ENCODE assay signal across 17 cellular contexts in genomic region chr5:96036301-96036700, GRCh38.
DNase-seq lines count a peak whose midpoint lies in the region; ATAC-seq and TF ChIP-seq lines count a peak whose summit lies in the region.
"Had no signal": no experiment of that assay in that cellular context is flagged by ENCODE, and none has a peak within 500 bp of the region (broad histone marks: within the 10 kb centered on the region; RNA-seq: fewer than 3 reads in every experiment).

No MANE protein-coding gene starts in this region.

- POLR2A ChIA-PET in naive thymus-derived CD4-positive, alpha-beta T cell (lab: Charles Lee): no interaction called here

- CTCF ChIA-PET in naive thymus-derived CD4-positive, alpha-beta T cell (lab: Charles Lee): no interaction called here

- H3K36me3 ChIP-seq in MG63 (no peaks in the 10 kb centered on the region), RWPE2 (ENCODE audit: low read depth) (no peaks in the 10 kb centered on the region), hepatocyte (replicated peaks; ENCODE audit: insufficient read depth, low read depth) (no peaks in the 10 kb centered on the region)
- no peaks in the 10 kb centered on the region for H3K36me3 ChIP-seq in naive thymus-derived CD4-positive, alpha-beta T cell (ENCODE audit: control insufficient read depth in 2 of 3, insufficient read depth in 3 of 3, low read length in 3 of 3)
- H3K36me3 ChIP-seq: Peyer's patch had no signal

- H3K4me3 ChIP-seq in MG63 (no peak overlapping the region), RWPE2 (ENCODE audit: severe bottlenecking) (no peak overlapping the region), hepatocyte (no peak overlapping the region)
- no peak overlapping the region for H3K4me3 ChIP-seq in naive thymus-derived CD4-positive, alpha-beta T cell (ENCODE audit: low read length)
- H3K4me3 ChIP-seq: Peyer's patch, SK-N-MC had no signal

- H3K9me3 ChIP-seq in MG63: peaks cover 22% of the 10 kb centered on the region
- H3K9me3 ChIP-seq in RWPE2 (ENCODE audit: severe bottlenecking): no peaks in the 10 kb centered on the region
- H3K9me3 ChIP-seq in hepatocyte (ENCODE audit: low read depth): no peaks in the 10 kb centered on the region
- H3K9me3 ChIP-seq in naive thymus-derived CD4-positive, alpha-beta T cell (ENCODE audit: control insufficient read depth in 2 of 3, low read length in 3 of 3): no peaks in the 10 kb centered on the region
- H3K9me3 ChIP-seq: Peyer's patch had no signal

- intact Hi-C loops in activated T-helper 2 cell treated with anti-CD3 and anti-CD28 coated beads, Interferon-gamma antibody, Interleukin-2, Interleukin-4, amounts not matched to agents 10 μg/mL and 5 μg/mL and 100 μg/mL, durations not matched to agents 14 hours and 24 hours and 36 hours (cut with micrococcal nuclease): no loop called here
- intact Hi-C loops in naive thymus-derived CD4-positive, alpha-beta T cell (cut with micrococcal nuclease): no loop called here

- H3K27ac ChIP-seq in RWPE2 (ENCODE audit: poor library complexity, severe bottlenecking): peak overlapping the region; percentile 88
- peak overlapping the region; percentile 83 for H3K27ac ChIP-seq in hepatocyte
- H3K27ac ChIP-seq in naive thymus-derived CD4-positive, alpha-beta T cell (ENCODE audit: low read depth, low read length): no peak overlapping the region
- H3K27ac ChIP-seq: Peyer's patch, SK-N-MC had no signal

- H3K4me3 Mint-ChIP-seq in activated T-helper 2 cell treated with anti-CD3 and anti-CD28 coated beads, Interferon-gamma antibody, Interleukin-2, Interleukin-4, amounts not matched to agents 10 μg/mL and 5 μg/mL and 100 μg/mL, durations not matched to agents 14 hours and 24 hours and 36 hours (ENCODE audit: low read depth): no peak overlapping the region
- no peak overlapping the region for H3K4me3 Mint-ChIP-seq in naive thymus-derived CD4-positive, alpha-beta T cell

- in situ Hi-C loops in G401 (cut with HindIII; ENCODE audit: low sequenced_read_pairs): no loop called here

- ATAC-seq in RWPE2 (ENCODE audit: low read depth) (peak; percentile 75), HG03159 (IDR thresholded peaks at IDR 0.05; ENCODE audit: unreplicated experiment) (no peak)
- no peak for ATAC-seq in naive thymus-derived CD4-positive, alpha-beta T cell

- H3K27me3 Mint-ChIP-seq in activated T-helper 2 cell treated with anti-CD3 and anti-CD28 coated beads, Interferon-gamma antibody, Interleukin-2, Interleukin-4, amounts not matched to agents 10 μg/mL and 5 μg/mL and 100 μg/mL, durations not matched to agents 14 hours and 24 hours and 36 hours (ENCODE audit: low read depth): no peaks in the 10 kb centered on the region
- H3K27me3 Mint-ChIP-seq in naive thymus-derived CD4-positive, alpha-beta T cell: peaks cover 0 to 6% (median 0%) of the 10 kb centered on the region in 5 donors

- H3K27ac Mint-ChIP-seq in activated T-helper 2 cell treated with anti-CD3 and anti-CD28 coated beads, Interferon-gamma antibody, Interleukin-2, Interleukin-4, amounts not matched to agents 10 μg/mL and 5 μg/mL and 100 μg/mL, durations not matched to agents 14 hours and 24 hours and 36 hours: no peak overlapping the region
- H3K27ac Mint-ChIP-seq in naive thymus-derived CD4-positive, alpha-beta T cell: no peak overlapping the region

- H3K27me3 ChIP-seq in MG63: no peaks in the 10 kb centered on the region
- H3K27me3 ChIP-seq in RWPE2 (ENCODE audit: insufficient read depth, poor library complexity, severe bottlenecking): no peaks in the 10 kb centered on the region
- H3K27me3 ChIP-seq in hepatocyte: no peaks in the 10 kb centered on the region
- H3K27me3 ChIP-seq in naive thymus-derived CD4-positive, alpha-beta T cell (ENCODE audit: control insufficient read depth in 2 of 2, insufficient read depth in 2 of 2, low read length in 2 of 2): no peaks in the 10 kb centered on the region
- H3K27me3 ChIP-seq: Peyer's patch had no signal

- 86% methylated on average over 1 of the region's 1 CpG for WGBS in hepatocyte (ENCODE audit: low lambda C conversion rate, missing lambda C conversion rate)

- H3K9me3 Mint-ChIP-seq in activated T-helper 2 cell treated with anti-CD3 and anti-CD28 coated beads, Interferon-gamma antibody, Interleukin-2, Interleukin-4, amounts not matched to agents 10 μg/mL and 5 μg/mL and 100 μg/mL, durations not matched to agents 14 hours and 24 hours and 36 hours: no peaks in the 10 kb centered on the region
- H3K9me3 Mint-ChIP-seq in naive thymus-derived CD4-positive, alpha-beta T cell: peaks cover 0 to 14% (median 5%) of the 10 kb centered on the region in 11 donors

- no peak overlapping the region for H3K4me2 ChIP-seq in hepatocyte

- DNase-seq in DMS53 (lab: John Stamatoyannopoulos, UW) (peak; percentile 36), MG63 (peak; percentile 49), RWPE2 (ENCODE audit: low spot score) (no peak), hepatocyte (ENCODE audit: low spot score) (no peak), G401 (ENCODE audit: low spot score) (no peak)
- DNase-seq in activated T-helper 2 cell treated with anti-CD3 and anti-CD28 coated beads, Interferon-gamma antibody, Interleukin-2, Interleukin-4, amounts not matched to agents 10 μg/mL and 5 μg/mL and 100 μg/mL, durations not matched to agents 14 hours and 24 hours and 36 hours (ENCODE audit: low spot score): no peak
- DNase-seq in naive thymus-derived CD4-positive, alpha-beta T cell: no peak
- DNase-seq: COR-L47, EL, HCEC 1CT, KBM-7, NCI-H1048, NCI-H146, Peyer's patch, Right ventricle myocardium superior had no signal

- H4K20me1 ChIP-seq in hepatocyte (ENCODE audit: insufficient read depth, poor library complexity, severe bottlenecking): no peaks in the 10 kb centered on the region

- TF ChIP-seq CTCF in RWPE2 (IDR thresholded peaks at IDR 0.05; ENCODE audit: poor library complexity, severe bottlenecking) (no peak), hepatocyte (IDR thresholded peaks at IDR 0.05; ENCODE audit: poor library complexity) (no peak)

- no peak overlapping the region for H2AFZ ChIP-seq in hepatocyte

- no peaks in the 10 kb centered on the region for H3K79me2 ChIP-seq in hepatocyte

- no peaks in the 10 kb centered on the region for H3K36me3 Mint-ChIP-seq in activated T-helper 2 cell treated with anti-CD3 and anti-CD28 coated beads, Interferon-gamma antibody, Interleukin-2, Interleukin-4, amounts not matched to agents 10 μg/mL and 5 μg/mL and 100 μg/mL, durations not matched to agents 14 hours and 24 hours and 36 hours (ENCODE audit: low read depth)
- peaks cover 0 to 12% (median 0%) of the 10 kb centered on the region in 5 donors for H3K36me3 Mint-ChIP-seq in naive thymus-derived CD4-positive, alpha-beta T cell

- H3K4me1 ChIP-seq in RWPE2 (ENCODE audit: insufficient read depth, poor library complexity, severe bottlenecking): peaks cover 38% of the 10 kb centered on the region
- H3K4me1 ChIP-seq in hepatocyte (ENCODE audit: insufficient read depth): no peaks in the 10 kb centered on the region
- no peaks in the 10 kb centered on the region for H3K4me1 ChIP-seq in naive thymus-derived CD4-positive, alpha-beta T cell (ENCODE audit: control insufficient read depth in 2 of 2, insufficient read depth in 2 of 2, low read length in 2 of 2)
- H3K4me1 ChIP-seq: Peyer's patch had no signal

- no peaks in the 10 kb centered on the region for H3K9me2 ChIP-seq in hepatocyte (replicated peaks; ENCODE audit: insufficient read depth)

- no peaks in the 10 kb centered on the region for H3K4me1 Mint-ChIP-seq in activated T-helper 2 cell treated with anti-CD3 and anti-CD28 coated beads, Interferon-gamma antibody, Interleukin-2, Interleukin-4, amounts not matched to agents 10 μg/mL and 5 μg/mL and 100 μg/mL, durations not matched to agents 14 hours and 24 hours and 36 hours (ENCODE audit: low read depth)
- no peaks in the 10 kb centered on the region for H3K4me1 Mint-ChIP-seq in naive thymus-derived CD4-positive, alpha-beta T cell

Comparison
In these comparisons a context has a peak if more than half of its experiments do, and no peak if none do; other contexts are left out.
1. DNase-seq: peak in DMS53 (single experiment) and MG63 (single experiment); none in RWPE2 (single experiment), hepatocyte (single experiment), activated T-helper 2 cell treated with anti-CD3 and anti-CD28 coated beads, Interferon-gamma antibody, Interleukin-2, Interleukin-4, amounts not matched to agents 10 μg/mL and 5 μg/mL and 100 μg/mL, durations not matched to agents 14 hours and 24 hours and 36 hours (single experiment), G401 (single experiment) and naive thymus-derived CD4-positive, alpha-beta T cell (0 of 9).